14 cellular contexts compared by ENCODE assay signal in the genomic region with DNA sequence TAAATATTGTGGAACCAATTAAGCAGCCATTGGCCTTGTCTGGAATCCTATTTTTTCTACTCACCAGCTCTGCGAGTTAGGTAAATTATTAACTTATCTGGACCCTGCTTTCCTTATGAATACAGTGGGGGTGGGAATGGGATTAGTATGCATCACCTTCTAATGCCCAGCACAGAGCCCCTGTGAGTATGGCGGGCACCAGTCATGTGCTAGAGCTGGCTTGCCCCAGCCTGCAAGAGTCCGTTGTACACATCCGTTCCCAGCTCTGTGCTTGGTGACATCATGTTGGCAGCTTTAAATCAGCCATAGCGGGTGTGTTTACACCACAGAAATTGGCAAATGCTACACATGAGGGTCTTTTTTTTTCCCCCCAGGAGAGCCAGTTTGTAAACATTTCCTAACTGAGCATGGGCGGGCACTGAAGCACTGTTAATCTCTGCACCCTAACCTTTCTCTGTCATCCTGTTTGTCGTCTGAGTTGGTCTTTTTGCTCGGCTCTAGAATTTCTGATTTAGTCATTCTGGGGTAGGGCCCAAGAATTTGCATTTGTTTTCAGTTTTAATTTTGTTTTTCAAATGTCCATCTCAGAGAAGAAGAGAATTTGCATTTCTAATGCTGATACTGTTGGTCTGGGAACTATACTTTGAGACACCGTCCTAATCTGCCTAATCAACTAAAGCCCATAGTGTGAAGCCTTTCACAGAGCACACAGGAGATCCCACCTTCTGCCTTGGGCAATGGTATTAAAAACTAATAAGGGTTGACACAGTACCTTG.
DNase-seq lines count a peak whose midpoint lies in the region; ATAC-seq lines count a peak whose summit lies in the region.
"Had no signal": no experiment of that assay in that cellular context is flagged by ENCODE, and none has a peak within 500 bp of the region (broad histone marks: within the 10 kb centered on the region; RNA-seq: fewer than 3 reads in every experiment).

No MANE protein-coding gene starts in this region.

- peaks cover 0 to 4% of the 10 kb centered on the region in 2 donors for H3K36me3 Mint-ChIP-seq in stimulated activated naive B cell treated with anti-CD40 and anti-IgM and Interleukin-4, amounts not matched to agents 10 μg/mL and 1 μg/mL and 100 μg/mL, for 72 hours

- no peak overlapping the region for H3K4me3 Mint-ChIP-seq in stimulated activated naive B cell treated with anti-CD40 and anti-IgM and Interleukin-4, amounts not matched to agents 10 μg/mL and 1 μg/mL and 100 μg/mL, for 72 hours

- H3K27me3 Mint-ChIP-seq in stimulated activated naive B cell treated with anti-CD40 and anti-IgM and Interleukin-4, amounts not matched to agents 10 μg/mL and 1 μg/mL and 100 μg/mL, for 72 hours = peaks cover 13 to 31% of the 10 kb centered on the region in 2 donors

- DNase-seq in NCI-H69 (lab: John Stamatoyannopoulos, UW) (no peak), foreskin melanocyte (no peak), nucleus accumbens (lab: John Stamatoyannopoulos, UW) (no peak)
- DNase-seq in stimulated activated naive B cell treated with anti-CD40 and anti-IgM and Interleukin-4, amounts not matched to agents 10 μg/mL and 1 μg/mL and 100 μg/mL, for 72 hours = no peak
- DNase-seq: activated CD4-positive, alpha-beta T cell treated with anti-CD3 and anti-CD28 coated beads, Interleukin-2, amount 50 U/mL, for 4 hours; activated effector memory CD4-positive, alpha-beta T cell treated with anti-CD3 and anti-CD28 coated beads, Interleukin-2, amount 50 U/mL, for 16 hours; body of pancreas; DMS79 treated with DMSO at 0.1 percent for 48 hours; effector CD8-positive, alpha-beta T cell; stimulated activated naive CD4-positive, alpha-beta T cell had no signal

- no peaks in the 10 kb centered on the region for H3K9me3 Mint-ChIP-seq in stimulated activated naive B cell treated with anti-CD40 and anti-IgM and Interleukin-4, amounts not matched to agents 10 μg/mL and 1 μg/mL and 100 μg/mL, for 72 hours

- no peak overlapping the region for H3K27ac Mint-ChIP-seq in stimulated activated naive B cell treated with anti-CD40 and anti-IgM and Interleukin-4, amounts not matched to agents 10 μg/mL and 1 μg/mL and 100 μg/mL, for 72 hours

- H3K4me1 Mint-ChIP-seq in stimulated activated naive B cell treated with anti-CD40 and anti-IgM and Interleukin-4, amounts not matched to agents 10 μg/mL and 1 μg/mL and 100 μg/mL, for 72 hours = no peaks in the 10 kb centered on the region

- peak; percentile 81 for ATAC-seq in GM18499 (IDR thresholded peaks at IDR 0.05; ENCODE audit: insufficient read depth, unreplicated experiment)
- ATAC-seq in GM19397 (IDR thresholded peaks at IDR 0.05; ENCODE audit: unreplicated experiment) = peak; percentile 65
- ATAC-seq in HG02798 (IDR thresholded peaks at IDR 0.05; ENCODE audit: poor library complexity, unreplicated experiment) = peak; percentile 74
- ATAC-seq in HG03460 (IDR thresholded peaks at IDR 0.05; ENCODE audit: unreplicated experiment) = peak; percentile 68
- ATAC-seq in stimulated activated naive B cell treated with anti-CD40 and anti-IgM and Interleukin-4, amounts not matched to agents 10 μg/mL and 1 μg/mL and 100 μg/mL, for 72 hours (replicated peaks) = no peak
- ATAC-seq: body of pancreas had no signal

Comparison
In these comparisons a context has a peak if more than half of its experiments do, and no peak if none do; other contexts are left out.
1. ATAC-seq: peak in GM18499 (single experiment), GM19397 (single experiment), HG02798 (single experiment) and HG03460 (single experiment); none in stimulated activated naive B cell treated with anti-CD40 and anti-IgM and Interleukin-4, amounts not matched to agents 10 μg/mL and 1 μg/mL and 100 μg/mL, for 72 hours (0 of 2).